Comparison of ENCODE assay signal across 11 cellular contexts in genomic region chr7:46015107-46015868, GRCh38.
DNase-seq lines count a peak whose midpoint lies in the region; ATAC-seq and TF ChIP-seq lines count a peak whose summit lies in the region.
"Had no signal": no experiment of that assay in that cellular context is flagged by ENCODE, and none has a peak within 500 bp of the region (broad histone marks: within the 10 kb centered on the region; RNA-seq: fewer than 3 reads in every experiment).

No MANE protein-coding gene starts in this region.

- ATAC-seq in GM19035 (IDR thresholded peaks at IDR 0.05; ENCODE audit: unreplicated experiment) = no peak
- no peak for ATAC-seq in GM21367 (IDR thresholded peaks at IDR 0.05; ENCODE audit: unreplicated experiment)

- H3K4me3 Mint-ChIP-seq in Caco-2 (ENCODE audit: unreplicated experiment) = no peak overlapping the region
- H3K4me3 Mint-ChIP-seq: CD4-positive, alpha-beta memory T cell had no signal

- intact Hi-C loops in Caco-2 (cut with micrococcal nuclease; ENCODE audit: unreplicated experiment) = no loop called here

- no TSS peak for BruUV-seq in Caco-2 (replicated peaks; lab: Mats Ljungman, UMichigan)

- H3K4me1 ChIP-seq in Caco-2 = no peaks in the 10 kb centered on the region

- peaks cover 6% of the 10 kb centered on the region for H3K4me1 Mint-ChIP-seq in Caco-2 (ENCODE audit: low read depth, unreplicated experiment)
- H3K4me1 Mint-ChIP-seq: CD4-positive, alpha-beta memory T cell had no signal

- H3K27me3 ChIP-seq in Caco-2 (replicated peaks; ENCODE audit: control insufficient read depth, insufficient read depth, low read length) = no peaks in the 10 kb centered on the region

- H3K4me3 ChIP-seq in Caco-2 (ENCODE audit: low read depth, low read length) (no peak overlapping the region), fibroblast of villous mesenchyme (ENCODE audit: low read depth, low read length) (no peak overlapping the region)

- H3K27ac Mint-ChIP-seq in Caco-2 (ENCODE audit: unreplicated experiment) = no peak overlapping the region
- H3K27ac Mint-ChIP-seq: CD4-positive, alpha-beta memory T cell had no signal

- no peaks in the 10 kb centered on the region for H3K36me3 ChIP-seq in Caco-2 (ENCODE audit: control insufficient read depth, insufficient read depth, low read length)

- H3K9me3 ChIP-seq in Caco-2 = no peaks in the 10 kb centered on the region; the same call in 1 of the 2 replicates

- TF ChIP-seq CTCF in Caco-2 (IDR thresholded peaks at IDR 0.05; ENCODE audit: insufficient read depth in 1 of 2, low read depth in 1 of 2, low read length in 1 of 2, severe bottlenecking in 1 of 2, unreplicated experiment in 1 of 2) (no peak), fibroblast of villous mesenchyme (IDR thresholded peaks at IDR 0.05; ENCODE audit: insufficient read depth, low read depth, low read length) (peak; percentile 17)

- peak; percentile 16 to 46 for DNase-seq in Caco-2
- DNase-seq in NCI-H524 treated with DMSO at 0.1 percent for 48 hours (lab: John Stamatoyannopoulos, UW) = peak; percentile 84
- peak; percentile 98 for DNase-seq in fibroblast of villous mesenchyme (ENCODE audit: low read depth)
- peak; percentile 26 for DNase-seq in mucosa of gallbladder (ENCODE audit: low spot score)
- DNase-seq in stimulated activated CD4-positive, alpha-beta T cell treated with anti-CD3 and anti-CD28 coated beads, Interleukin-4, amount 100 ng/mL, for 4 hours = no peak
- DNase-seq in COLO829 (ENCODE audit: low spot score) = no peak
- DNase-seq: activated CD8-positive, alpha-beta memory T cell treated with anti-CD3 and anti-CD28 coated beads for 24 hours; CD4-positive, alpha-beta memory T cell; stimulated activated CD4-positive, alpha-beta T cell treated with anti-CD3 and anti-CD28 coated beads, Interleukin-4, amount 100 ng/mL, for 1 hour had no signal

- H3K36me3 Mint-ChIP-seq in Caco-2 (ENCODE audit: insufficient read depth, unreplicated experiment) = no peaks in the 10 kb centered on the region
- H3K36me3 Mint-ChIP-seq: CD4-positive, alpha-beta memory T cell had no signal

- H3K9me3 Mint-ChIP-seq in Caco-2 (ENCODE audit: unreplicated experiment) = no peaks in the 10 kb centered on the region

- no peaks in the 10 kb centered on the region for H3K27me3 Mint-ChIP-seq in Caco-2 (ENCODE audit: insufficient read depth, unreplicated experiment)
- H3K27me3 Mint-ChIP-seq: CD4-positive, alpha-beta memory T cell had no signal

- POLR2A ChIA-PET in Caco-2 (lab: Charles Lee) = no interaction called here

- CTCF ChIA-PET in Caco-2 (lab: Charles Lee) = no interaction called here

Comparison
In these comparisons a context has a peak if more than half of its experiments do, and no peak if none do; other contexts are left out.
1. DNase-seq: peak in Caco-2 (2 of 2), NCI-H524 treated with DMSO at 0.1 percent for 48 hours (single experiment), fibroblast of villous mesenchyme (single experiment) and mucosa of gallbladder (single experiment); none in stimulated activated CD4-positive, alpha-beta T cell treated with anti-CD3 and anti-CD28 coated beads, Interleukin-4, amount 100 ng/mL, for 4 hours (0 of 2) and COLO829 (single experiment).